In genomic region chr10:78623577-78624215, GRCh38 we compare ENCODE assay signal across 10 cellular contexts.
DNase-seq lines count a peak whose midpoint lies in the region; ATAC-seq, FAIRE-seq and TF ChIP-seq lines count a peak whose summit lies in the region.
"Had no signal": no experiment of that assay in that cellular context is flagged by ENCODE, and none has a peak within 500 bp of the region (broad histone marks: within the 10 kb centered on the region; RNA-seq: fewer than 3 reads in every experiment).

No MANE protein-coding gene starts in this region.

- peak overlapping the region; percentile 60 for H3K4me2 ChIP-seq in A549

- H3K27me3 ChIP-seq in right cardiac atrium (ENCODE audit: control insufficient read depth, insufficient read depth) = no peaks in the 10 kb centered on the region
- H3K27me3 ChIP-seq: ascending aorta, SJCRH30 had no signal

- POLR2A ChIA-PET in A549 (lab: Yijun Ruan, JAX) = interaction anchor here (1.0 kb wide), 1 partner anchor 9 kb away, joined by 3 read pairs; no protein-coding TSS in a partner anchor

- H3K9me3 ChIP-seq in A549 (no peaks in the 10 kb centered on the region), right cardiac atrium (ENCODE audit: control insufficient read depth, low read length) (no peaks in the 10 kb centered on the region)
- H3K9me3 ChIP-seq: ascending aorta, SJCRH30 had no signal

- DNase-seq in A549 (ENCODE audit: low read depth in 1 of 2, low spot score in 1 of 2) = peak; percentile 62 to 79
- DNase-seq in SK-MEL-5 (ENCODE audit: low read depth, low spot score) = peak; percentile 85
- DNase-seq in right cardiac atrium = no peak
- DNase-seq in NOMO-1 treated with dmso at 0.1 percent for 144 hours (lab: John Stamatoyannopoulos, UW; ENCODE audit: unreplicated experiment) = no peak
- DNase-seq in activated gamma-delta T cell (lab: John Stamatoyannopoulos, UW) = no peak
- no peak for DNase-seq in stimulated activated naive CD4-positive, alpha-beta T cell (lab: John Stamatoyannopoulos, UW)

- no peak for TF ChIP-seq RAD21 in A549 (conservative IDR thresholded peaks at IDR 0.05 in 1 of 2, IDR thresholded peaks at IDR 0.05 in 1 of 2)

- TF ChIP-seq POLR2A in A549 (IDR thresholded peaks at IDR 0.05; ENCODE audit: low read length) = no peak

- intact Hi-C loops in right cardiac atrium (cut with DNase I) = no loop called here

- peak; percentile 63 for FAIRE-seq in A549 (lab: Jason Lieb, UNC)

- WGBS in A549 (ENCODE audit: missing lambda C conversion rate) = 2% methylated on average over 4 of the region's 4 CpGs
- WGBS in right cardiac atrium = 39% methylated on average over 4 of the region's 4 CpGs

- no peak for TF ChIP-seq CTCF in A549 (IDR thresholded peaks at IDR 0.05)

- TF ChIP-seq EP300 in A549 (IDR thresholded peaks at IDR 0.05) = 0 out of 5 replicates have a peak, but pooled peaks of 1 of the 2 experiments have one; percentile 16

- no peak overlapping the region for H3K4me3 ChIP-seq in A549
- no peak overlapping the region for H3K4me3 ChIP-seq in right cardiac atrium (ENCODE audit: low read length)
- H3K4me3 ChIP-seq: ascending aorta, SJCRH30 had no signal

- in situ Hi-C loops in SK-MEL-5 (cut with HindIII; ENCODE audit: low pct_unique_long_range_greater_than_20kb, low sequenced_read_pairs) = no loop called here

- peaks cover 30% of the 10 kb centered on the region for H3K4me1 ChIP-seq in A549
- H3K4me1 ChIP-seq in right cardiac atrium (ENCODE audit: control insufficient read depth, insufficient read depth, low read length) = no peaks in the 10 kb centered on the region
- H3K4me1 ChIP-seq: ascending aorta, SJCRH30 had no signal

- CTCF ChIA-PET in A549 (lab: Yijun Ruan, JAX) = interaction anchor here (1.1 to 1.6 kb wide), 4 partner anchors 11 to 34 kb away, joined by 3 to 5 read pairs (median 4); no protein-coding TSS in a partner anchor

- ATAC-seq in A549 = peak; percentile 80 to 87
- peak; percentile 68 for ATAC-seq in GM21786 (IDR thresholded peaks at IDR 0.05; ENCODE audit: unreplicated experiment)
- peak; percentile 70 to 83 for ATAC-seq in right cardiac atrium
- ATAC-seq in GM21526 (IDR thresholded peaks at IDR 0.05; ENCODE audit: low FRiP score, unreplicated experiment) = no peak

- H3K27ac ChIP-seq in A549 = peak overlapping the region; percentile 42 to 78; a peak in 5 of 6 replicates
- H3K27ac ChIP-seq in right cardiac atrium (ENCODE audit: low read length) = no peak overlapping the region
- H3K27ac ChIP-seq: ascending aorta, SJCRH30 had no signal

TF ChIP-seq in A549, 52 proteins besides CTCF, POLR2A, EP300 and RAD21:
- TF ChIP-seq MAX (IDR thresholded peaks at IDR 0.05) = peak; percentile 57; the same call in 1 of the 2 replicates
- peak; percentile 75 for TF ChIP-seq JUNB (IDR thresholded peaks at IDR 0.05)
- no peak for TF ChIP-seq ESRRA (IDR thresholded peaks at IDR 0.05; ENCODE audit: borderline replicate concordance, low read length)
- peak; percentile 45; the same call in 1 of the 2 replicates for TF ChIP-seq FOSL2 (IDR thresholded peaks at IDR 0.05)
- peak; percentile 81 for TF ChIP-seq FOSL2 (CRISPR knock-in tag; IDR thresholded peaks at IDR 0.05)
- no peak for TF ChIP-seq EHF (CRISPR knock-in tag; IDR thresholded peaks at IDR 0.05)
- TF ChIP-seq GATA3 (IDR thresholded peaks at IDR 0.05; ENCODE audit: borderline replicate concordance) = peak; percentile 50; the same call in 1 of the 2 replicates

Comparison
In these comparisons a context has a peak if more than half of its experiments do, and no peak if none do; other contexts are left out.
1. DNase-seq: peak in A549 (2 of 2) and SK-MEL-5 (single experiment); none in right cardiac atrium (0 of 3), NOMO-1 treated with dmso at 0.1 percent for 144 hours (single experiment), activated gamma-delta T cell (single experiment) and stimulated activated naive CD4-positive, alpha-beta T cell (0 of 6).